10 cellular contexts compared by ENCODE assay signal in the genomic region with DNA sequence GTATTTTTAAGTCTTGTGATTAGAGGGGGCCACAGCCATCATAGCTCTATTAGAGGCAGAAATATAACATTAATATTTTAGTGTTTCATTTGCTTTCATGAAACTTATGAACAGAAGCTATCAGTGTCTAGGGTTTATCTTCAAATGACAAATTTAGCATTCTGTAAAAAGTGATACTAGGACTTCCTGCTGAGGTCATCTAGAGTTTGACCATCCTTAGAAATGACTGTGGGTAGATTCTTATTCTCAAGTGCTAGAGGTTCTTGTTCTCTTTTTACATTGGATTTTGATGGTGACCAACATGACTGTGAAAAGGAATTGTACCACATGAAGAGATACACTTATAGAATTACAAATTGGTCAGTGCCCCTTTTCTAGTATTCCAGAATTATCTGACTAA.
"Had no signal": no experiment of that assay in that cellular context is flagged by ENCODE, and none has a peak within 500 bp of the region (broad histone marks: within the 10 kb centered on the region; RNA-seq: fewer than 3 reads in every experiment).

No MANE protein-coding gene starts in this region.

- H3K4me1 ChIP-seq: colonic mucosa, foreskin keratinocyte, heart right ventricle, thyroid gland had no signal

- ATAC-seq: foreskin keratinocyte; heart right ventricle; naive thymus-derived CD4-positive, alpha-beta T cell had no signal

- H3K27ac ChIP-seq: cardiac muscle cell, colonic mucosa, foreskin keratinocyte, heart right ventricle, neutrophil, thyroid gland had no signal

- H3K9me3 ChIP-seq: colonic mucosa, heart right ventricle, neutrophil, thyroid gland had no signal

- DNase-seq: activated CD4-positive, alpha-beta T cell treated with anti-CD3 and anti-CD28 coated beads for 4 hours; activated naive CD4-positive, alpha-beta T cell treated with Interleukin-2 at 50 U/mL for 16 hours; colonic mucosa; foreskin keratinocyte; heart right ventricle; naive thymus-derived CD4-positive, alpha-beta T cell; posterior cingulate gyrus; thyroid gland had no signal

- H3K4me3 ChIP-seq: cardiac muscle cell, colonic mucosa, heart right ventricle, thyroid gland had no signal

- H3K27me3 ChIP-seq: cardiac muscle cell, colonic mucosa, foreskin keratinocyte, neutrophil, thyroid gland had no signal

- H3K36me3 ChIP-seq: cardiac muscle cell, colonic mucosa, heart right ventricle, neutrophil, thyroid gland had no signal
